10 cellular contexts compared by ENCODE assay signal in the genomic region with DNA sequence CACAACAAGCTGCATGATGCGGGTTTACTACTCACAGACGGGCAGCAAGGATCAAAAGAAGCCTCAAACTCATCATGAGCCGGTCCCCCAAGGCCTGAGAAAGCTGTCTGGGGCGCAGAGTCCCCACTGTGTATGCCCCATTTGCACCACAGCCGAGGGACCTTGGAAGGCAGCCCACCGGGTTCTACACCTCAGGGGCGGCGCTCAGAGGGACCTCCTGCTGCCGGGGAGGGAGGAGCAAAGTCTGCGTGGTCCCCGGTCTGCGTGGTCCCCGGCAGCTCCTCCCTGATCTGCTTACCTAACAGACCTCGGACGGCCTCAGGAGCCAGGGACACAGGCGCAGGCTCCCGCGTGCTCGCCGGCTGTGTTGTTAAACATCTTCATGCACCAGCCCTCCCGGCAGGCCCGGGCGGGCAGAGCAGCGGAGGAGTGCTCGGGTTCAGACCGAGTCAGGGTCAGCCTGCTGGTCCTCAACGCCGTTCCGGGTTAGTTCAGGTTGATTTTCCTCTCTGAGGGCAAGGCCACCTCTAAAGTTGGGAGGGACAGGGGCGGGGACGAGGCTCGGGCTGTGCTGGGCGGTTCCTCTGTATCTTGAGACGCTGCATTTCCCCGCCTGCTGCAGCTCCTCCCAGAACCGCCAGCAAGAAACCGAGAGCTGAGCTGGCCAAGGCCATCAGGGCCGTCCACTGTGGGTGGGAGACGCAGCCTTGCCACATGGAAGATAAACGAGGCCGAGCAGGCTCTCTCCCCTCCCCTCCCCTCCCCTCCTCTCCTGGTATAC.
DNase-seq lines count a peak whose midpoint lies in the region; ATAC-seq, FAIRE-seq and TF ChIP-seq lines count a peak whose summit lies in the region.
"Had no signal": no experiment of that assay in that cellular context is flagged by ENCODE, and none has a peak within 500 bp of the region (broad histone marks: within the 10 kb centered on the region; RNA-seq: fewer than 3 reads in every experiment).

No MANE protein-coding gene starts in this region.

- H3K27ac Mint-ChIP-seq in astrocyte (ENCODE audit: unreplicated experiment) (no peak overlapping the region), type B pancreatic cell (no peak overlapping the region)
- H3K27ac Mint-ChIP-seq: naive B cell had no signal

- H3K79me2 ChIP-seq in astrocyte (ENCODE audit: insufficient read depth, low read length), result no peaks in the 10 kb centered on the region

- peaks cover 6% of the 10 kb centered on the region for H3K9me3 Mint-ChIP-seq in astrocyte (ENCODE audit: unreplicated experiment)
- no peaks in the 10 kb centered on the region for H3K9me3 Mint-ChIP-seq in type B pancreatic cell

- DNase-seq in cardiac septum (ENCODE audit: low spot score) (peak; percentile 73), Right ventricle myocardium inferior (ENCODE audit: missing footprints) (no peak), astrocyte (ENCODE audit: low read depth) (no peak), left colon (peak in 1 of 2 donors; percentile 37), type B pancreatic cell (ENCODE audit: extremely low spot score, unreplicated experiment) (peak; percentile 66), EL (no peak), HK-2 (ENCODE audit: unreplicated experiment) (no peak), NCI-H748 (lab: John Stamatoyannopoulos, UW; ENCODE audit: unreplicated experiment) (no peak)
- DNase-seq: naive B cell had no signal

- no peak overlapping the region for H2AFZ ChIP-seq in astrocyte (ENCODE audit: low read depth, low read length)

- H3K36me3 Mint-ChIP-seq in astrocyte (ENCODE audit: low read depth, unreplicated experiment), result peaks cover 3% of the 10 kb centered on the region
- no peaks in the 10 kb centered on the region for H3K36me3 Mint-ChIP-seq in type B pancreatic cell
- H3K36me3 Mint-ChIP-seq: naive B cell had no signal

- intact Hi-C loops in cardiac septum (cut with DNase I), result no loop called here
- intact Hi-C loops in Right ventricle myocardium inferior (cut with DNase I), result no loop called here
- intact Hi-C loops in left colon (cut with DNase I, micrococcal nuclease), result no loop called here

- H3K4me1 Mint-ChIP-seq in astrocyte (ENCODE audit: low read depth, unreplicated experiment), result no peaks in the 10 kb centered on the region
- no peaks in the 10 kb centered on the region for H3K4me1 Mint-ChIP-seq in type B pancreatic cell (ENCODE audit: unreplicated experiment)
- H3K4me1 Mint-ChIP-seq: naive B cell had no signal

- peak overlapping the region; percentile 22 for H3K4me2 ChIP-seq in astrocyte (ENCODE audit: low read length)

- ATAC-seq in Right ventricle myocardium inferior, result no peak
- ATAC-seq in left colon, result peak; percentile 81

- no peaks in the 10 kb centered on the region for H3K36me3 ChIP-seq in astrocyte (ENCODE audit: insufficient read depth, low read length)

- FAIRE-seq in astrocyte (lab: Jason Lieb, UNC), result no peak

- H3K27ac ChIP-seq in astrocyte (ENCODE audit: low read depth, low read length), result no peak overlapping the region
- H3K27ac ChIP-seq: C4-2B had no signal

- H3K4me1 ChIP-seq in astrocyte (ENCODE audit: insufficient read depth, low read length), result no peaks in the 10 kb centered on the region

- no peaks in the 10 kb centered on the region for H3K9me3 ChIP-seq in astrocyte (ENCODE audit: insufficient read depth, low read depth, low read length)

- H4K20me1 ChIP-seq in astrocyte (ENCODE audit: insufficient read depth, low read length), result no peaks in the 10 kb centered on the region

- H3K9ac ChIP-seq in astrocyte (ENCODE audit: low read length), result no peak overlapping the region

- H3K4me3 Mint-ChIP-seq in astrocyte (ENCODE audit: unreplicated experiment) (no peak overlapping the region), type B pancreatic cell (peak overlapping the region; percentile 67)

- TF ChIP-seq CTCF in astrocyte (IDR thresholded peaks at IDR 0.05; ENCODE audit: insufficient read depth, low read depth, low read length) (no peak), type B pancreatic cell (conservative IDR thresholded peaks at IDR 0.05) (no peak)

- H3K27me3 Mint-ChIP-seq in astrocyte (ENCODE audit: low read depth, unreplicated experiment) (peaks cover 19% of the 10 kb centered on the region), type B pancreatic cell (peaks cover 16% of the 10 kb centered on the region)

- no peak overlapping the region for H3K4me3 ChIP-seq in astrocyte (ENCODE audit: insufficient read depth, low read depth, low read length)

- no peaks in the 10 kb centered on the region for H3K27me3 ChIP-seq in astrocyte (ENCODE audit: insufficient read depth, low read length)

Comparison
In these comparisons a context has a peak if more than half of its experiments do, and no peak if none do; other contexts are left out.
1. DNase-seq: peak in cardiac septum (single experiment) and type B pancreatic cell (single experiment); none in Right ventricle myocardium inferior (single experiment), astrocyte (single experiment), EL (single experiment), HK-2 (single experiment) and NCI-H748 (single experiment).